ENCODE assay signal across 10 cellular contexts in genomic region chr10:59337254-59337653, GRCh38. TPM values are rescaled to one million over a fixed set of nuclear protein-coding genes. Genes with fewer than 3 reads are reported as not detected.
DNase-seq lines count a peak whose midpoint lies in the region; ATAC-seq, FAIRE-seq and TF ChIP-seq lines count a peak whose summit lies in the region.
"Had no signal": no experiment of that assay in that cellular context is flagged by ENCODE, and none has a peak within 500 bp of the region (broad histone marks: within the 10 kb centered on the region; RNA-seq: fewer than 3 reads in every experiment).

No MANE protein-coding gene starts in this region.

- H3K36me3 ChIP-seq in mesenchymal stem cell (ENCODE audit: control insufficient read depth in 1 of 2, insufficient read depth in 2 of 2, low read depth in 1 of 2, low read length in 2 of 2): no peaks in the 10 kb centered on the region
- no peaks in the 10 kb centered on the region for H3K36me3 ChIP-seq in OCI-LY7 (ENCODE audit: insufficient read depth, low read length)

- H2AFZ ChIP-seq in mesenchymal stem cell (ENCODE audit: low read depth, low read length) (peak overlapping the region; percentile 42), OCI-LY7 (ENCODE audit: low read length) (no peak overlapping the region)

- H3K4me2 ChIP-seq in mesenchymal stem cell (ENCODE audit: low read length, poor library complexity, severe bottlenecking) (no peak overlapping the region), OCI-LY7 (ENCODE audit: low read length) (no peak overlapping the region)

- intact Hi-C loops in dorsolateral prefrontal cortex (cut with DNase I) (loop anchor here in 1 of 2 donors (5.0 kb wide), 1 partner anchor 95 kb away; no protein-coding TSS in a partner anchor), OCI-LY7 (cut with micrococcal nuclease; ENCODE audit: unreplicated experiment) (no loop called here)

- no peak overlapping the region for H2AK5ac ChIP-seq in mesenchymal stem cell (ENCODE audit: low read length, severe bottlenecking)

- no peaks in the 10 kb centered on the region for H3K79me2 ChIP-seq in OCI-LY7 (ENCODE audit: insufficient read depth, low read depth, low read length)

- H3K4ac ChIP-seq in mesenchymal stem cell (ENCODE audit: low read depth in 1 of 2, low read length in 2 of 2): no peak overlapping the region

- no peaks in the 10 kb centered on the region for H3K79me1 ChIP-seq in mesenchymal stem cell (replicated peaks; ENCODE audit: low read length, poor library complexity, severe bottlenecking)

- H3K27ac ChIP-seq in dorsolateral prefrontal cortex (peak overlapping the region; percentile 68 to 100 (median 97)), mesenchymal stem cell (ENCODE audit: low read length, poor library complexity, severe bottlenecking) (peak overlapping the region; percentile 65), OCI-LY7 (ENCODE audit: low read depth, low read length, poor library complexity, severe bottlenecking) (no peak overlapping the region)

- H4K20me1 ChIP-seq in OCI-LY7 (ENCODE audit: insufficient read depth, low read length): no peaks in the 10 kb centered on the region

- peak overlapping the region in 1 of 2 experiments; percentile 18 for H3K18ac ChIP-seq in mesenchymal stem cell (ENCODE audit: low read depth in 1 of 2, low read length in 2 of 2)

- POLR2A ChIA-PET in OCI-LY7 (lab: Charles Lee): interaction anchor here (0.6 to 1.5 kb wide), 6 partner anchors 9 to 456 kb away, joined by 3 to 6 read pairs (median 4); no protein-coding TSS in a partner anchor

- DNase-seq in NCI-H2171 treated with DMSO at 0.1 percent for 48 hours (lab: John Stamatoyannopoulos, UW): peak; percentile 1
- no peak for DNase-seq in NCI-H2171 (lab: John Stamatoyannopoulos, UW)
- peak in 7 of 10 donors; percentile 48 to 71 (median 57) for DNase-seq in dorsolateral prefrontal cortex
- peak; percentile 63 for DNase-seq in mesenchymal stem cell
- peak; percentile 72 for DNase-seq in urothelium cell line (ENCODE audit: low spot score)
- DNase-seq in OCI-LY7 (ENCODE audit: low spot score): no peak
- DNase-seq: NCI-H2081 treated with DMSO at 0.1 percent for 48 hours had no signal

- peak overlapping the region in 1 of 2 experiments; percentile 18 for H2BK12ac ChIP-seq in mesenchymal stem cell (ENCODE audit: low read length in 2 of 2)

- H4K8ac ChIP-seq in mesenchymal stem cell (ENCODE audit: low read length): no peak overlapping the region

- H4K91ac ChIP-seq in mesenchymal stem cell (ENCODE audit: low read length): no peak overlapping the region

- no peak overlapping the region for H3K23ac ChIP-seq in mesenchymal stem cell (ENCODE audit: low read length in 2 of 2)

- H3K4me3 ChIP-seq in dorsolateral prefrontal cortex (no peak overlapping the region), mesenchymal stem cell (ENCODE audit: insufficient read depth in 1 of 2, low read depth in 1 of 2, low read length in 2 of 2) (no peak overlapping the region), OCI-LY7 (ENCODE audit: low read depth, low read length, poor library complexity, severe bottlenecking) (no peak overlapping the region)

- H3K4me1 ChIP-seq in mesenchymal stem cell (ENCODE audit: control insufficient read depth, insufficient read depth, low read depth, low read length) (peaks cover 4% of the 10 kb centered on the region), OCI-LY7 (ENCODE audit: insufficient read depth, low read length, poor library complexity, severe bottlenecking) (no peaks in the 10 kb centered on the region)

- ATAC-seq in GM21737 (IDR thresholded peaks at IDR 0.05; ENCODE audit: unreplicated experiment) (no peak), GM19467 (IDR thresholded peaks at IDR 0.05; ENCODE audit: unreplicated experiment) (no peak)

- no peaks in the 10 kb centered on the region for H3K9me2 ChIP-seq in OCI-LY7 (ENCODE audit: insufficient read depth, low read length)

- TF ChIP-seq CTCF in dorsolateral prefrontal cortex (IDR thresholded peaks at IDR 0.05 in 54 of 56, conservative IDR thresholded peaks at IDR 0.05 in 2 of 56; ENCODE audit: low read depth in 1 of 56, partially characterized antibody in 56 of 56) (no peak), OCI-LY7 (conservative IDR thresholded peaks at IDR 0.05; ENCODE audit: low read length) (no peak)

- H2BK120ac ChIP-seq in mesenchymal stem cell (ENCODE audit: low read depth, low read length): no peak overlapping the region

- no peak overlapping the region for H2BK5ac ChIP-seq in mesenchymal stem cell (ENCODE audit: low read depth, low read length, poor library complexity, severe bottlenecking)

- H3K27me3 ChIP-seq in dorsolateral prefrontal cortex: no peaks in the 10 kb centered on the region
- H3K27me3 ChIP-seq in mesenchymal stem cell (ENCODE audit: control insufficient read depth in 1 of 2, insufficient read depth in 1 of 2, low read length in 2 of 2): no peaks in the 10 kb centered on the region

- no TSS peak for BruUV-seq in OCI-LY7 (replicated peaks; lab: Mats Ljungman, UMichigan)

- H3K9ac ChIP-seq in mesenchymal stem cell (ENCODE audit: low read length): peak overlapping the region; percentile 63

- CTCF ChIA-PET in OCI-LY7 (lab: Charles Lee; ENCODE audit: unreplicated experiment): no interaction called here

- H3K14ac ChIP-seq in mesenchymal stem cell (ENCODE audit: low read length in 2 of 2): no peak overlapping the region

- H3K9me3 ChIP-seq in mesenchymal stem cell (ENCODE audit: control insufficient read depth, low read length): no peaks in the 10 kb centered on the region
- H3K9me3 ChIP-seq in OCI-LY7 (ENCODE audit: low read length): no peaks in the 10 kb centered on the region

- no peak overlapping the region for H2BK15ac ChIP-seq in mesenchymal stem cell (ENCODE audit: low read depth, poor library complexity, severe bottlenecking)

- peak; percentile 83 for FAIRE-seq in urothelium cell line (lab: Jason Lieb, UNC)
- FAIRE-seq: A204.1 had no signal

RNA-seq across cellular contexts. Expression of gene FAM13C, which starts 25.1 kb away (rescaled TPM):
- 100 to 1,000 TPM in 44 of 120 experiments, 10 to 100 TPM in 76; 54.6 to 219 (median 93.7) TPM for total RNA-seq in dorsolateral prefrontal cortex
- 1.4 TPM for polyA plus RNA-seq in mesenchymal stem cell (2013, experiment 1 of 2)
- 1.5 TPM for polyA plus RNA-seq in mesenchymal stem cell (2013, experiment 2 of 2)
- not detected in 2 replicates for total RNA-seq in OCI-LY7 (2014; rRNA removed; shearing (Covaris generic))
- total RNA-seq in OCI-LY7 (2022): not detected in 2 replicates

Comparison
In these comparisons a context has a peak if more than half of its experiments do, and no peak if none do; other contexts are left out.
1. DNase-seq: peak in NCI-H2171 treated with DMSO at 0.1 percent for 48 hours (single experiment), dorsolateral prefrontal cortex (7 of 10), mesenchymal stem cell (single experiment) and urothelium cell line (single experiment); none in NCI-H2171 (single experiment) and OCI-LY7 (single experiment).
2. RNA of gene FAM13C, which starts 25.1 kb away (total RNA-seq): 54.6 to 219 TPM in dorsolateral prefrontal cortex; not detected in OCI-LY7; every median in the first group is over 10 times any median in the second.